22 cellular contexts compared by ENCODE assay signal in the genomic region with DNA sequence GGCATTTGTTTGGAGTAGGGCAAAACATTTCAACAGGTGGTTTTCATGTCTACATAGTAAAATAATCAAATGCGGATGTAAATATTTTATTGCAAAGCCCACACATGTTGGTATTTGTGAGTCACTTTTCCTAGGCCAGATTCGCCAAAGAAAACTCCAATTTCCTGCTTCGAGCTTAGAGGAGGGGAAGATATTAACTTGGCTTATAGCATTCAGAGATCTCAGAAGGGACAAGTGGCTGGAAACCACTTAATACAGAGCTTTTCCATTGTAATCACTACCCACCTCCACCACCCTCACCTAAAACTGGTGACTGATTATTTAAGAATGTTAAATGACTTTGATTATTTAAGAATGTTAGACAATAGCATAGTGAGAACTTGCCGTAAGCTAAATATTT.
DNase-seq lines count a peak whose midpoint lies in the region; ATAC-seq and TF ChIP-seq lines count a peak whose summit lies in the region.
"Had no signal": no experiment of that assay in that cellular context is flagged by ENCODE, and none has a peak within 500 bp of the region (broad histone marks: within the 10 kb centered on the region; RNA-seq: fewer than 3 reads in every experiment).

No MANE protein-coding gene starts in this region.

- no peak overlapping the region for H3K4me2 ChIP-seq in fibroblast of lung (ENCODE audit: extremely low read depth, insufficient read depth, low read length)

- TF ChIP-seq CTCF in HEK293 (tag by site-specific recombination; IDR thresholded peaks at IDR 0.05): no peak
- no peak for TF ChIP-seq CTCF in astrocyte of the cerebellum (IDR thresholded peaks at IDR 0.05; ENCODE audit: low read depth, low read length, missing control alignments)
- TF ChIP-seq CTCF in fibroblast of lung (conservative IDR thresholded peaks at IDR 0.05 in 1 of 2, IDR thresholded peaks at IDR 0.05 in 1 of 2; ENCODE audit: low read depth in 1 of 2, low read length in 2 of 2): no peak
- TF ChIP-seq CTCF in dorsolateral prefrontal cortex (IDR thresholded peaks at IDR 0.05 in 54 of 56, conservative IDR thresholded peaks at IDR 0.05 in 2 of 56; ENCODE audit: low read depth in 1 of 56, partially characterized antibody in 56 of 56): no peak

- H2AFZ ChIP-seq in fibroblast of lung (ENCODE audit: low read length): no peak overlapping the region

- no peaks in the 10 kb centered on the region for H3K36me3 ChIP-seq in HEK293 (ENCODE audit: control insufficient read depth in 2 of 2, insufficient read depth in 1 of 2, low read length in 2 of 2)
- H3K36me3 ChIP-seq in fibroblast of lung (ENCODE audit: control insufficient read depth, insufficient read depth, low read length): no peaks in the 10 kb centered on the region
- H3K36me3 ChIP-seq: cardiac muscle cell, heart right ventricle, vagina had no signal

- in situ Hi-C loops in astrocyte of the cerebellum (cut with HindIII; ENCODE audit: low sequenced_read_pairs): no loop called here

- H3K4me1 ChIP-seq in HEK293 (ENCODE audit: control insufficient read depth, insufficient read depth, low read length): no peaks in the 10 kb centered on the region
- H3K4me1 ChIP-seq in fibroblast of lung (ENCODE audit: control insufficient read depth, extremely low read depth, insufficient read depth, low read length): no peaks in the 10 kb centered on the region
- H3K4me1 ChIP-seq: vagina had no signal

- no peak overlapping the region for H3K9ac ChIP-seq in fibroblast of lung (ENCODE audit: insufficient read depth, low read length)

- H4K20me1 ChIP-seq in fibroblast of lung (ENCODE audit: control insufficient read depth, extremely low read depth, insufficient read depth, low read length): no peaks in the 10 kb centered on the region

- H3K4me3 ChIP-seq in HEK293 (ENCODE audit: low read depth, low read length): no peak overlapping the region
- no peak overlapping the region for H3K4me3 ChIP-seq in astrocyte of the cerebellum (ENCODE audit: low read depth, low read length)
- no peak overlapping the region for H3K4me3 ChIP-seq in fibroblast of lung (replicated peaks in 1 of 4; ENCODE audit: control extremely low read depth in 1 of 4, insufficient read depth in 1 of 4, low read depth in 3 of 4, low read length in 4 of 4)
- H3K4me3 ChIP-seq in dorsolateral prefrontal cortex: no peak overlapping the region
- H3K4me3 ChIP-seq: cardiac muscle cell, heart right ventricle, vagina had no signal

- intact Hi-C loops in dorsolateral prefrontal cortex (cut with DNase I): no loop called here

- CTCF ChIA-PET in HEK293 (lab: Yijun Ruan, JAX): interaction anchor here (1.2 kb wide), 1 partner anchor 107 kb away, joined by 3 read pairs; no protein-coding TSS in a partner anchor

- POLR2A ChIA-PET in HEK293 (lab: Yijun Ruan, JAX): no interaction called here

- ATAC-seq in HG03095 (IDR thresholded peaks at IDR 0.05; ENCODE audit: unreplicated experiment): no peak
- ATAC-seq: heart right ventricle, left ventricle myocardium superior, T-cell had no signal

- H3K27me3 ChIP-seq in fibroblast of lung (ENCODE audit: control insufficient read depth, insufficient read depth, low read length) (no peaks in the 10 kb centered on the region), dorsolateral prefrontal cortex (no peaks in the 10 kb centered on the region)
- H3K27me3 ChIP-seq: cardiac muscle cell, heart right ventricle, vagina had no signal

- H3K79me2 ChIP-seq in fibroblast of lung (ENCODE audit: control insufficient read depth, insufficient read depth, low read length): no peaks in the 10 kb centered on the region

- peak; percentile 8 for DNase-seq in astrocyte of the cerebellum (ENCODE audit: low read depth)
- DNase-seq in fibroblast of lung (ENCODE audit: low read depth in 2 of 2): peak; percentile 62 to 67
- peak; percentile 71 for DNase-seq in pulmonary artery endothelial cell (ENCODE audit: low read depth, low spot score)
- no peak for DNase-seq in dorsolateral prefrontal cortex
- no peak for DNase-seq in NCI-H2107 (lab: John Stamatoyannopoulos, UW)
- DNase-seq in putamen (ENCODE audit: low spot score): no peak
- DNase-seq: activated CD4-positive, alpha-beta T cell treated with anti-CD3 and anti-CD28 coated beads for 4 hours; activated naive CD8-positive, alpha-beta T cell treated with anti-CD3 and anti-CD28 coated beads for 36 hours; heart right ventricle; KBM-7; left ventricle myocardium superior; NCI-H187 treated with DMSO at 0.1 percent for 48 hours; NCI-H226; occipital lobe; OCI-M1; SHP77 treated with DMSO at 0.1 percent for 48 hours; T-cell had no signal

- H3K27ac ChIP-seq in HEK293 (ENCODE audit: extremely low read depth, low read depth, low read length) (no peak overlapping the region), fibroblast of lung (ENCODE audit: insufficient read depth, low read length) (no peak overlapping the region), dorsolateral prefrontal cortex (no peak overlapping the region)
- H3K27ac ChIP-seq: C4-2B, cardiac muscle cell, heart right ventricle, vagina had no signal

- H3K9me3 ChIP-seq in HEK293 (ENCODE audit: control insufficient read depth, insufficient read depth, low read depth, low read length) (no peaks in the 10 kb centered on the region), fibroblast of lung (ENCODE audit: control insufficient read depth, insufficient read depth, low read depth, low read length) (no peaks in the 10 kb centered on the region)
- H3K9me3 ChIP-seq: heart right ventricle, vagina had no signal

TF ChIP-seq in HEK293, 187 proteins besides CTCF, POLR2A, EP300 and RAD21:
- TF ChIP-seq ZSCAN30 (tag by site-specific recombination; IDR thresholded peaks at IDR 0.05) (no peak), ZNF426 (tag by site-specific recombination; IDR thresholded peaks at IDR 0.05) (no peak), SCRT2 (tag by site-specific recombination; IDR thresholded peaks at IDR 0.05) (0 out of 2 replicates have a peak, but pooled peaks have one; percentile 14), HOXD13 (CRISPR knock-in tag; IDR thresholded peaks at IDR 0.05; ENCODE audit: borderline replicate concordance) (no peak), ZBTB48 (tag by site-specific recombination; IDR thresholded peaks at IDR 0.05) (no peak), ZNF658 (tag by site-specific recombination; IDR thresholded peaks at IDR 0.05) (no peak), MEIS1 (CRISPR knock-in tag; IDR thresholded peaks at IDR 0.05; ENCODE audit: borderline replicate concordance) (no peak)

Comparison
In these comparisons a context has a peak if more than half of its experiments do, and no peak if none do; other contexts are left out.
1. DNase-seq: peak in astrocyte of the cerebellum (single experiment), fibroblast of lung (2 of 2) and pulmonary artery endothelial cell (single experiment); none in dorsolateral prefrontal cortex (0 of 10), NCI-H2107 (single experiment) and putamen (single experiment).